Comparison of ENCODE assay signal across 8 cellular contexts in genomic region chr5:160508780-160509361, GRCh38.
A peak's percentile ranks its signal among the peaks of the same experiment; 100 is the strongest.
DNase-seq lines count a peak whose midpoint lies in the region; ATAC-seq, FAIRE-seq and TF ChIP-seq lines count a peak whose summit lies in the region.

No MANE protein-coding gene starts in this region.

- no peak for TF ChIP-seq POLR2A in A549 (IDR thresholded peaks at IDR 0.05; ENCODE audit: low read length)

- no peaks in the 10 kb centered on the region for H4K20me1 ChIP-seq in smooth muscle cell (ENCODE audit: low read depth)

- peak; percentile 85 for TF ChIP-seq CTCF in A549 (IDR thresholded peaks at IDR 0.05)
- peak; percentile 82 for TF ChIP-seq CTCF in astrocyte of the cerebellum (IDR thresholded peaks at IDR 0.05; ENCODE audit: low read depth, low read length, missing control alignments)
- peak; percentile 89 for TF ChIP-seq CTCF in smooth muscle cell (IDR thresholded peaks at IDR 0.05; ENCODE audit: borderline replicate concordance, insufficient read depth, poor library complexity, severe bottlenecking)

- H3K4me1 Mint-ChIP-seq in T-helper 2 cell treated with Interferon-gamma antibody and Interleukin-4, amounts not matched to agents 5 μg/mL and 100 μg/mL, for 36 hours (ENCODE audit: low read depth), result peaks cover 53% of the 10 kb centered on the region

- POLR2A ChIA-PET in A549 (lab: Yijun Ruan, JAX), result no interaction called here

- H3K4me3 Mint-ChIP-seq in T-helper 2 cell treated with Interferon-gamma antibody and Interleukin-4, amounts not matched to agents 5 μg/mL and 100 μg/mL, for 36 hours, result peak overlapping the region; percentile 46

- TF ChIP-seq RAD21 in A549 (conservative IDR thresholded peaks at IDR 0.05 in 1 of 2, IDR thresholded peaks at IDR 0.05 in 1 of 2), result peak; percentile 88 to 95

- no peaks in the 10 kb centered on the region for H3K79me2 ChIP-seq in smooth muscle cell (ENCODE audit: low read depth)

- H3K4me1 ChIP-seq in A549 (no peaks in the 10 kb centered on the region), smooth muscle cell (ENCODE audit: low read depth) (no peaks in the 10 kb centered on the region)

- ATAC-seq in A549, result peak; percentile 84 to 94
- ATAC-seq in GM18499 (IDR thresholded peaks at IDR 0.05; ENCODE audit: insufficient read depth, unreplicated experiment), result peak; percentile 75
- peak; percentile 67 for ATAC-seq in HG02884 (IDR thresholded peaks at IDR 0.05; ENCODE audit: unreplicated experiment)

- H3K4me3 ChIP-seq in A549 (no peak overlapping the region), astrocyte of the cerebellum (ENCODE audit: low read depth, low read length) (no peak overlapping the region), smooth muscle cell (no peak overlapping the region)

- peaks cover 7% of the 10 kb centered on the region for H3F3A ChIP-seq in smooth muscle cell (ENCODE audit: low read depth)

- H3K36me3 Mint-ChIP-seq in T-helper 2 cell treated with Interferon-gamma antibody and Interleukin-4, amounts not matched to agents 5 μg/mL and 100 μg/mL, for 36 hours (ENCODE audit: low read depth), result no peaks in the 10 kb centered on the region

- TF ChIP-seq EP300 in A549 (IDR thresholded peaks at IDR 0.05), result no peak

- CTCF ChIA-PET in A549 (lab: Yijun Ruan, JAX), result interaction anchor here (0.7 to 3.2 kb wide), 10 partner anchors 8 to 279 kb away, joined by 3 to 12 read pairs (median 4); no protein-coding TSS in a partner anchor

- peak overlapping the region; percentile 76 for H3K27ac Mint-ChIP-seq in T-helper 2 cell treated with Interferon-gamma antibody and Interleukin-4, amounts not matched to agents 5 μg/mL and 100 μg/mL, for 36 hours

- H3K27ac ChIP-seq in A549, result no peak overlapping the region
- H3K27ac ChIP-seq in smooth muscle cell (ENCODE audit: low read depth), result peak overlapping the region; percentile 85

- H3K27me3 Mint-ChIP-seq in T-helper 2 cell treated with Interferon-gamma antibody and Interleukin-4, amounts not matched to agents 5 μg/mL and 100 μg/mL, for 36 hours (ENCODE audit: low read depth), result no peaks in the 10 kb centered on the region

- in situ Hi-C loops in astrocyte of the cerebellum (cut with HindIII; ENCODE audit: low sequenced_read_pairs), result no loop called here

- FAIRE-seq in A549 (lab: Jason Lieb, UNC), result no peak

- peak overlapping the region; percentile 74 for H3K9ac ChIP-seq in smooth muscle cell (ENCODE audit: low read depth)

- no peaks in the 10 kb centered on the region for H3K9me3 Mint-ChIP-seq in T-helper 2 cell treated with Interferon-gamma antibody and Interleukin-4, amounts not matched to agents 5 μg/mL and 100 μg/mL, for 36 hours

- no peaks in the 10 kb centered on the region for H3K36me3 ChIP-seq in smooth muscle cell (ENCODE audit: low read depth)

- WGBS in A549 (ENCODE audit: missing lambda C conversion rate), result 6% methylated on average over 9 of the region's 9 CpGs
- 8% methylated on average over 9 of the region's 9 CpGs for WGBS in smooth muscle cell (ENCODE audit: low lambda C conversion rate)

- peak; percentile 78 to 79 for DNase-seq in A549 (ENCODE audit: low read depth in 1 of 2, low spot score in 1 of 2)
- DNase-seq in NCI-H1436 treated with DMSO at 0.1 percent for 48 hours (lab: John Stamatoyannopoulos, UW), result peak; percentile 22
- DNase-seq in T-helper 2 cell treated with Interferon-gamma antibody and Interleukin-4, amounts not matched to agents 5 μg/mL and 100 μg/mL, for 36 hours (ENCODE audit: low spot score), result peak; percentile 71
- DNase-seq in astrocyte of the cerebellum (ENCODE audit: low read depth), result peak; percentile 73
- DNase-seq in hippocampal formation (lab: John Stamatoyannopoulos, UW), result peak; percentile 53 to 90
- no peak for DNase-seq in smooth muscle cell (lab: John Stamatoyannopoulos, UW; ENCODE audit: unreplicated experiment)

- peak overlapping the region; percentile 81 for H2AFZ ChIP-seq in smooth muscle cell (ENCODE audit: low read depth)

- no peak overlapping the region; the same call in 2 of the 3 replicates for H3K4me2 ChIP-seq in A549
- peak overlapping the region; percentile 47 for H3K4me2 ChIP-seq in smooth muscle cell

- no peaks in the 10 kb centered on the region for H3K9me3 ChIP-seq in A549
- no peaks in the 10 kb centered on the region for H3K9me3 ChIP-seq in smooth muscle cell (replicated peaks; ENCODE audit: low read depth)

- H3K27me3 ChIP-seq in smooth muscle cell (ENCODE audit: low read depth), result no peaks in the 10 kb centered on the region

TF ChIP-seq in A549, 52 proteins besides CTCF, POLR2A, EP300 and RAD21:
- TF ChIP-seq BCL3 (IDR thresholded peaks at IDR 0.05), result no peak
- no peak for TF ChIP-seq ZC3H11A (IDR thresholded peaks at IDR 0.05)
- no peak for TF ChIP-seq E2F6 (IDR thresholded peaks at IDR 0.05; ENCODE audit: borderline replicate concordance, low read depth)
- no peak for TF ChIP-seq HMGXB4 (CRISPR knock-in tag; IDR thresholded peaks at IDR 0.05; ENCODE audit: borderline replicate concordance)
- peak; percentile 72 for TF ChIP-seq SMC3 (IDR thresholded peaks at IDR 0.05)
